Comparison of ENCODE assay signal across 17 cellular contexts in genomic region chr4:163448541-163449203, GRCh38. TPM values are rescaled to one million over a fixed set of nuclear protein-coding genes. Genes with fewer than 3 reads are reported as not detected.
DNase-seq lines count a peak whose midpoint lies in the region; ATAC-seq and TF ChIP-seq lines count a peak whose summit lies in the region.
"Had no signal": no experiment of that assay in that cellular context is flagged by ENCODE, and none has a peak within 500 bp of the region (broad histone marks: within the 10 kb centered on the region; RNA-seq: fewer than 3 reads in every experiment).

No MANE protein-coding gene starts in this region.

- TF ChIP-seq EP300 in suprapubic skin (IDR thresholded peaks at IDR 0.05): no peak

- H3K4me2 ChIP-seq in PC-3 (ENCODE audit: low read length): peak overlapping the region; percentile 47

- peak overlapping the region; percentile 23; the same call in 1 of the 2 replicates for H3K4me3 ChIP-seq in PC-3 (ENCODE audit: low read length)
- H3K4me3 ChIP-seq in choroid plexus epithelial cell (ENCODE audit: low read depth, low read length): no peak overlapping the region
- no peak overlapping the region for H3K4me3 ChIP-seq in thyroid gland (replicated peaks in 1 of 3)
- no peak overlapping the region for H3K4me3 ChIP-seq in suprapubic skin

- TF ChIP-seq POLR2A in thyroid gland (IDR thresholded peaks at IDR 0.05): no peak
- TF ChIP-seq POLR2A in suprapubic skin (IDR thresholded peaks at IDR 0.05): no peak

- H3K27ac ChIP-seq in PC-3 (ENCODE audit: low read length): peak overlapping the region; percentile 54
- H3K27ac ChIP-seq in thyroid gland: no peak overlapping the region
- no peak overlapping the region for H3K27ac ChIP-seq in suprapubic skin

- no peaks in the 10 kb centered on the region for H3K9me3 ChIP-seq in PC-3 (ENCODE audit: low read length)
- H3K9me3 ChIP-seq in thyroid gland: no peaks in the 10 kb centered on the region
- no peaks in the 10 kb centered on the region for H3K9me3 ChIP-seq in suprapubic skin

- H3K4me1 ChIP-seq in PC-3 (ENCODE audit: insufficient read depth, low read length) (peaks cover 16% of the 10 kb centered on the region; the same call in 1 of the 2 replicates), thyroid gland (no peaks in the 10 kb centered on the region), suprapubic skin (peaks cover 3% of the 10 kb centered on the region)

- H3K27me3 ChIP-seq in PC-3 (ENCODE audit: low read length) (no peaks in the 10 kb centered on the region), thyroid gland (no peaks in the 10 kb centered on the region), suprapubic skin (no peaks in the 10 kb centered on the region)

- no peaks in the 10 kb centered on the region for H3K79me2 ChIP-seq in PC-3 (ENCODE audit: low read length)

- H3K36me3 ChIP-seq in PC-3 (ENCODE audit: low read depth, low read length) (no peaks in the 10 kb centered on the region), thyroid gland (no peaks in the 10 kb centered on the region), suprapubic skin (no peaks in the 10 kb centered on the region)

- H4K20me1 ChIP-seq in PC-3 (ENCODE audit: low read length): no peaks in the 10 kb centered on the region

- DNase-seq in GM03348 (ENCODE audit: low spot score) (peak; percentile 7), PC-3 (peak; percentile 84), choroid plexus epithelial cell (ENCODE audit: low read depth) (peak; percentile 50), non-pigmented ciliary epithelial cell (ENCODE audit: low read depth) (peak; percentile 15), thyroid gland (no peak), inferior parietal cortex (ENCODE audit: extremely low spot score) (no peak), suprapubic skin (ENCODE audit: low spot score in 2 of 2) (no peak)
- DNase-seq: activated B cell treated with CpG ODN at 0.5 μM for 24 hours; activated T-cell treated with anti-CD3 and anti-CD28 coated beads, Interleukin-2, amount 50 U/mL, for 24 hours; CD4-positive, CD25-positive, alpha-beta regulatory T cell; endodermal cell; NCI-H1417 treated with DMSO at 0.1 percent for 48 hours; NCI-H524 treated with DMSO at 0.1 percent for 48 hours; right cardiac atrium; Right ventricle myocardium superior had no signal

- BruUV-seq in PC-3 (replicated peaks; lab: Mats Ljungman, UMichigan): no TSS peak

- intact Hi-C loops in PC-3 (cut with micrococcal nuclease) (no loop called here), thyroid gland (cut with DNase I) (no loop called here)

- POLR2A ChIA-PET in PC-3 (lab: Charles Lee; ENCODE audit: unreplicated experiment): interaction anchor here (0.6 to 0.8 kb wide), 2 partner anchors 8 to 1339 kb away, joined by 4 to 8 read pairs; no protein-coding TSS in a partner anchor

- H3F3A ChIP-seq in PC-3 (ENCODE audit: low read length, unreplicated experiment): no peaks in the 10 kb centered on the region

- CTCF ChIA-PET in PC-3 (lab: Charles Lee): interaction anchor here (0.7 kb wide), 1 partner anchor 116 kb away, joined by 3 read pairs; the partner anchor contains the start of gene NPY1R

- no peaks in the 10 kb centered on the region for H3K9me2 ChIP-seq in PC-3 (replicated peaks; ENCODE audit: low read length)

- no peak overlapping the region for H3K9ac ChIP-seq in PC-3 (ENCODE audit: low read length)

- TF ChIP-seq CTCF in PC-3 (conservative IDR thresholded peaks at IDR 0.05; ENCODE audit: low read depth, low read length) (no peak), choroid plexus epithelial cell (conservative IDR thresholded peaks at IDR 0.05; ENCODE audit: low read depth, low read length) (no peak), thyroid gland (IDR thresholded peaks at IDR 0.05) (no peak), suprapubic skin (IDR thresholded peaks at IDR 0.05) (no peak)

- H2AFZ ChIP-seq in PC-3 (ENCODE audit: low read length): peak overlapping the region; percentile 68

- 70 to 74% methylated on average over 6 of the region's 6 CpGs for WGBS in thyroid gland, 2 donors
- 44% methylated on average over 6 of the region's 6 CpGs for WGBS in suprapubic skin

- peak; percentile 95 for ATAC-seq in PC-3
- no peak for ATAC-seq in HG02798 (IDR thresholded peaks at IDR 0.05; ENCODE audit: poor library complexity, unreplicated experiment)
- ATAC-seq: right cardiac atrium had no signal

RNA-seq across cellular contexts. Expression of gene TKTL2, which starts 24.9 kb away (rescaled TPM):
- total RNA-seq in PC-3 (2014; rRNA removed): not detected in 2 replicates
- under 1 TPM in 1 of 4 donors, not detected in 3; 0.13 TPM for total RNA-seq in thyroid gland
- total RNA-seq in suprapubic skin: not detected
- total RNA-seq: CD4-positive, CD25-positive, alpha-beta regulatory T cell; endodermal cell; mucosa of gallbladder; right cardiac atrium; Right ventricle myocardium superior had no signal

RNA-seq across cellular contexts. Expression of gene TMA16, which starts 45.8 kb away (rescaled TPM):
- total RNA-seq in PC-3 (2014; rRNA removed) (39.5 and 49.1 TPM in 2 replicates), thyroid gland (10 to 100 TPM; 19.5 to 24.8 (median 23.4) TPM), suprapubic skin (10 to 100 TPM; 20.0 to 57.9 (median 23.9) TPM)

Comparison
In these comparisons a context has a peak if more than half of its experiments do, and no peak if none do; other contexts are left out.
1. DNase-seq: peak in GM03348 (single experiment), PC-3 (single experiment), choroid plexus epithelial cell (single experiment) and non-pigmented ciliary epithelial cell (single experiment); none in thyroid gland (0 of 2), inferior parietal cortex (single experiment) and suprapubic skin (0 of 2).